Comparison of ENCODE assay signal across 23 cellular contexts in genomic region chr7:71935674-71936073, GRCh38.
"Had no signal": no experiment of that assay in that cellular context is flagged by ENCODE, and none has a peak within 500 bp of the region (broad histone marks: within the 10 kb centered on the region; RNA-seq: fewer than 3 reads in every experiment).

No MANE protein-coding gene starts in this region.

- H3K27ac ChIP-seq: colonic mucosa, dorsolateral prefrontal cortex, esophagus muscularis mucosa, foreskin keratinocyte, gastroesophageal sphincter, heart left ventricle, hepatocyte, left ventricle myocardium inferior, lower lobe of right lung had no signal

- H3K79me2 ChIP-seq: hepatocyte had no signal

- H3K4me1 ChIP-seq: colonic mucosa, esophagus muscularis mucosa, foreskin keratinocyte, gastroesophageal sphincter, heart left ventricle, left ventricle myocardium inferior, lower lobe of right lung had no signal

- ATAC-seq: foreskin keratinocyte; gastroesophageal sphincter; heart left ventricle; left colon; left lobe of liver; lower lobe of right lung; mucosa of descending colon; naive thymus-derived CD8-positive, alpha-beta T cell had no signal

- DNase-seq: colonic mucosa; cortex of kidney; dorsolateral prefrontal cortex; effector CD4-positive, alpha-beta T cell; effector memory CD4-positive, alpha-beta T cell; foreskin keratinocyte; heart left ventricle; hypothalamus; immature natural killer cell; islet precursor cell; kidney; kidney glomerular epithelial cell; left colon; left ventricle myocardium inferior; lower lobe of right lung; mesenchymal stem cell; mucosa of descending colon; naive B cell; naive thymus-derived CD8-positive, alpha-beta T cell had no signal

- H3K4me3 ChIP-seq: colonic mucosa, dorsolateral prefrontal cortex, esophagus muscularis mucosa, gastroesophageal sphincter, heart left ventricle, hepatocyte, left ventricle myocardium inferior, lower lobe of right lung, mucosa of descending colon had no signal

- H3K9me3 ChIP-seq: colonic mucosa, esophagus muscularis mucosa, gastroesophageal sphincter, left ventricle myocardium inferior, lower lobe of right lung had no signal

- H3K36me3 ChIP-seq: colonic mucosa, esophagus muscularis mucosa, gastroesophageal sphincter, heart left ventricle, left ventricle myocardium inferior, lower lobe of right lung had no signal

- H3K27me3 ChIP-seq: colonic mucosa, dorsolateral prefrontal cortex, esophagus muscularis mucosa, foreskin keratinocyte, gastroesophageal sphincter, heart left ventricle, hepatocyte had no signal

- H2AFZ ChIP-seq: hepatocyte had no signal

- H3K4me2 ChIP-seq: hepatocyte had no signal
